In genomic region chr9:128218172-128218517, GRCh38 we compare ENCODE assay signal across 9 cellular contexts. TPM values are rescaled to one million over a fixed set of nuclear protein-coding genes. Genes with fewer than 3 reads are reported as not detected.
DNase-seq lines count a peak whose midpoint lies in the region; ATAC-seq and TF ChIP-seq lines count a peak whose summit lies in the region.
"Had no signal": no experiment of that assay in that cellular context is flagged by ENCODE, and none has a peak within 500 bp of the region (broad histone marks: within the 10 kb centered on the region; RNA-seq: fewer than 3 reads in every experiment).

No MANE protein-coding gene starts in this region.

- H3K9ac ChIP-seq in BLaER1 (peak overlapping the region; percentile 49; the same call in 1 of the 2 replicates), MM.1S (ENCODE audit: low read length) (peak overlapping the region; percentile 9; the same call in 1 of the 2 replicates)

- H3K4me2 ChIP-seq in BLaER1 (peak overlapping the region; percentile 86), MM.1S (ENCODE audit: low read depth, low read length) (peak overlapping the region; percentile 84)

- no peaks in the 10 kb centered on the region for H3F3A ChIP-seq in MM.1S (ENCODE audit: insufficient read depth, low read length)

- intact Hi-C loops in dorsolateral prefrontal cortex (cut with DNase I): no loop called here

- no peaks in the 10 kb centered on the region for H3K9me3 Mint-ChIP-seq in nephron

- ATAC-seq in GM21529 (IDR thresholded peaks at IDR 0.05; ENCODE audit: unreplicated experiment) (no peak), GM18907 (IDR thresholded peaks at IDR 0.05; ENCODE audit: unreplicated experiment) (no peak)

- no peak for TF ChIP-seq CTCF in MM.1S (IDR thresholded peaks at IDR 0.05; ENCODE audit: low read length)
- no peak for TF ChIP-seq CTCF in dorsolateral prefrontal cortex (IDR thresholded peaks at IDR 0.05 in 54 of 56, conservative IDR thresholded peaks at IDR 0.05 in 2 of 56; ENCODE audit: low read depth in 1 of 56, partially characterized antibody in 56 of 56)
- no peak for TF ChIP-seq CTCF in nephron (IDR thresholded peaks at IDR 0.05; ENCODE audit: unreplicated experiment in 3 of 3)

- H4K20me1 ChIP-seq in BLaER1 (no peaks in the 10 kb centered on the region), MM.1S (ENCODE audit: insufficient read depth, low read length) (no peaks in the 10 kb centered on the region)

- peaks cover 32% of the 10 kb centered on the region for H3K36me3 Mint-ChIP-seq in nephron (ENCODE audit: low read depth)

- H3K4me3 Mint-ChIP-seq in nephron: peak overlapping the region; percentile 66 to 83 (median 70)

- peak overlapping the region; percentile 48; the same call in 1 of the 2 replicates for H3K27ac ChIP-seq in BLaER1
- H3K27ac ChIP-seq in MM.1S (ENCODE audit: low read length): no peak overlapping the region
- peak overlapping the region in 26 of 59 donors; percentile 7 to 96 (median 44) for H3K27ac ChIP-seq in dorsolateral prefrontal cortex

- H3K27me3 ChIP-seq in BLaER1 (no peaks in the 10 kb centered on the region), MM.1S (replicated peaks; ENCODE audit: insufficient read depth, low read length) (peaks cover 31% of the 10 kb centered on the region), dorsolateral prefrontal cortex (no peaks in the 10 kb centered on the region)

- H3K27me3 Mint-ChIP-seq in nephron (ENCODE audit: low read depth): peaks cover 4% of the 10 kb centered on the region

- H3K79me2 ChIP-seq in MM.1S (ENCODE audit: low read length): no peaks in the 10 kb centered on the region

- H3K9me3 ChIP-seq in BLaER1 (no peaks in the 10 kb centered on the region), MM.1S (replicated peaks; ENCODE audit: insufficient read depth, low read length) (no peaks in the 10 kb centered on the region)
- H3K9me3 ChIP-seq: HAP-1 had no signal

- no peaks in the 10 kb centered on the region for H3K9me2 ChIP-seq in MM.1S (replicated peaks; ENCODE audit: insufficient read depth, low read length)

- DNase-seq in MM.1S (no peak), dorsolateral prefrontal cortex (no peak), NCI-H128 (lab: John Stamatoyannopoulos, UW; ENCODE audit: unreplicated experiment) (no peak), DMS 273 (lab: John Stamatoyannopoulos, UW; ENCODE audit: unreplicated experiment) (no peak)

- H3K36me3 ChIP-seq in BLaER1 (peaks cover 12% of the 10 kb centered on the region), MM.1S (replicated peaks; ENCODE audit: insufficient read depth, low read length) (no peaks in the 10 kb centered on the region)

- peak overlapping the region; percentile 84 for H2AFZ ChIP-seq in MM.1S (ENCODE audit: low read length)

- H3K4me1 Mint-ChIP-seq in nephron: peaks cover 24% of the 10 kb centered on the region

- peak overlapping the region; percentile 59 to 86 (median 70) for H3K27ac Mint-ChIP-seq in nephron

- peaks cover 43% of the 10 kb centered on the region for H3K4me1 ChIP-seq in BLaER1
- H3K4me1 ChIP-seq in MM.1S (ENCODE audit: low read length): peaks cover 4% of the 10 kb centered on the region; the same call in 1 of the 2 replicates
- H3K4me1 ChIP-seq: HAP-1 had no signal

- H3K4me3 ChIP-seq in BLaER1: peak overlapping the region; percentile 60
- H3K4me3 ChIP-seq in MM.1S (ENCODE audit: low read length): peak overlapping the region; percentile 62
- peak overlapping the region in 56 of 59 donors; percentile 19 to 64 (median 46) for H3K4me3 ChIP-seq in dorsolateral prefrontal cortex
- H3K4me3 ChIP-seq: HAP-1 had no signal

RNA-seq across cellular contexts. Expression of gene DNM1, which starts 15.0 kb away (rescaled TPM):
- 1,000 to 10,000 TPM in 1 of 120 experiments, 100 to 1,000 TPM in 119; 213 to 1,033 (median 740) TPM for total RNA-seq in dorsolateral prefrontal cortex

RNA-seq across cellular contexts. Expression of gene CIZ1, which starts 26.8 kb away (rescaled TPM):
- 100 to 1,000 TPM; 120 to 216 (median 165) TPM for total RNA-seq in dorsolateral prefrontal cortex

RNA-seq across cellular contexts. Expression of gene GOLGA2, which starts 57.7 kb away (rescaled TPM):
- 100 to 1,000 TPM in 36 of 120 experiments, 10 to 100 TPM in 84; 59.2 to 145 (median 94.1) TPM for total RNA-seq in dorsolateral prefrontal cortex

RNA-seq across cellular contexts. Expression of gene SWI5, which starts 57.9 kb away (rescaled TPM):
- 10 to 100 TPM; 11.3 to 29.4 (median 16.7) TPM for total RNA-seq in dorsolateral prefrontal cortex

RNA-seq across cellular contexts. Expression of gene BBLN, which starts 58.1 kb away (rescaled TPM):
- 100 to 1,000 TPM in 104 of 120 experiments, 10 to 100 TPM in 16; 56.9 to 208 (median 122) TPM for total RNA-seq in dorsolateral prefrontal cortex
